ENCODE assay signal across 15 cellular contexts in genomic region chr12:121107681-121108080, GRCh38. TPM values are rescaled to one million over a fixed set of nuclear protein-coding genes. Genes with fewer than 3 reads are reported as not detected.
A peak's percentile ranks its signal among the peaks of the same experiment; 100 is the strongest.
DNase-seq lines count a peak whose midpoint lies in the region; ATAC-seq and TF ChIP-seq lines count a peak whose summit lies in the region.
"Had no signal": no experiment of that assay in that cellular context is flagged by ENCODE, and none has a peak within 500 bp of the region (broad histone marks: within the 10 kb centered on the region; RNA-seq: fewer than 3 reads in every experiment).

No MANE protein-coding gene starts in this region.

- H3K4ac ChIP-seq in trophoblast cell (ENCODE audit: low read depth, low read length), result no peak overlapping the region

- no peaks in the 10 kb centered on the region for H3K27me3 ChIP-seq in endodermal cell (ENCODE audit: control insufficient read depth, insufficient read depth, low read length, poor library complexity, severe bottlenecking)
- no peaks in the 10 kb centered on the region for H3K27me3 ChIP-seq in trophoblast cell (ENCODE audit: insufficient read depth, low read length)

- H3K4me1 ChIP-seq in endodermal cell (ENCODE audit: control insufficient read depth, insufficient read depth, low read length), result no peaks in the 10 kb centered on the region
- peaks cover 0 to 5% of the 10 kb centered on the region in 2 experiments for H3K4me1 ChIP-seq in trophoblast cell (ENCODE audit: control insufficient read depth in 1 of 2, insufficient read depth in 2 of 2, low read length in 2 of 2)
- H3K4me1 ChIP-seq: Caco-2 had no signal

- TF ChIP-seq CTCF in endodermal cell (conservative IDR thresholded peaks at IDR 0.05), result no peak

- no peak overlapping the region for H3K23ac ChIP-seq in trophoblast cell (ENCODE audit: low read length)

- H3K9ac ChIP-seq in endodermal cell (ENCODE audit: extremely low read depth, low read length, poor library complexity, severe bottlenecking), result no peak overlapping the region
- H3K9ac ChIP-seq in trophoblast cell (ENCODE audit: low read length), result no peak overlapping the region

- H2BK5ac ChIP-seq in trophoblast cell (ENCODE audit: low read depth, low read length, poor library complexity), result no peak overlapping the region

- H2AK5ac ChIP-seq in trophoblast cell (ENCODE audit: low read length), result no peak overlapping the region

- no peaks in the 10 kb centered on the region for H3K79me1 ChIP-seq in trophoblast cell (ENCODE audit: low read length)

- peak; percentile 70 for DNase-seq in EL
- DNase-seq in M059J (ENCODE audit: low read depth), result peak; percentile 78
- DNase-seq in endodermal cell, result peak; percentile 57
- peak; percentile 74 to 87 for DNase-seq in trophoblast cell
- no peak for DNase-seq in NCI-H1417 (lab: John Stamatoyannopoulos, UW)
- no peak for DNase-seq in DMS53 treated with DMSO at 0.1 percent for 48 hours (lab: John Stamatoyannopoulos, UW; ENCODE audit: unreplicated experiment)
- DNase-seq: Caco-2; GDM1; NCI-H1930; NCI-H446 treated with DMSO at 0.1 percent for 48 hours; NK-92 treated with Interleukin-12 subunit alpha and Interleukin-12 subunit beta, amount 100 ng/mL, for 24 hours; RPMI8226 had no signal

- H3K36me3 Mint-ChIP-seq in endodermal cell (ENCODE audit: low read depth), result no peaks in the 10 kb centered on the region

- H3K4me2 ChIP-seq in trophoblast cell (ENCODE audit: low read length), result no peak overlapping the region

- H4K12ac ChIP-seq in trophoblast cell (ENCODE audit: low read depth, low read length), result no peak overlapping the region

- no peak overlapping the region for H3K4me3 Mint-ChIP-seq in endodermal cell

- no peaks in the 10 kb centered on the region for H3K9me3 ChIP-seq in endodermal cell (ENCODE audit: control insufficient read depth, low read length)
- no peaks in the 10 kb centered on the region for H3K9me3 ChIP-seq in trophoblast cell (ENCODE audit: insufficient read depth, low read depth, low read length)
- H3K9me3 ChIP-seq: Caco-2 had no signal

- H3K79me2 ChIP-seq in trophoblast cell (ENCODE audit: control insufficient read depth, insufficient read depth, low read length, poor library complexity), result no peaks in the 10 kb centered on the region

- H4K8ac ChIP-seq in trophoblast cell (ENCODE audit: low read depth, low read length), result no peak overlapping the region

- no peak for ATAC-seq in GM18867 (IDR thresholded peaks at IDR 0.05; ENCODE audit: unreplicated experiment)
- ATAC-seq: GM12878 had no signal

- H2BK12ac ChIP-seq in trophoblast cell (ENCODE audit: low read length), result no peak overlapping the region

- no peak overlapping the region for H4K91ac ChIP-seq in trophoblast cell (ENCODE audit: low read depth, low read length)

- H3K27ac Mint-ChIP-seq in endodermal cell, result no peak overlapping the region

- H3K9me3 Mint-ChIP-seq in endodermal cell, result peaks cover 3% of the 10 kb centered on the region

- H2BK120ac ChIP-seq in trophoblast cell (ENCODE audit: insufficient read depth, low read length, poor library complexity), result no peak overlapping the region

- WGBS in endodermal cell (ENCODE audit: insufficient coverage in 1 of 2, insufficient read length in 1 of 2), 2 experiments, result 79 to 100% methylated on average over 1 to 3 of the region's 3 CpGs
- WGBS in trophoblast cell (ENCODE audit: extremely low coverage, insufficient coverage, insufficient read length), result no CpG with 5 or more reads among the region's 3 CpGs

- no peak overlapping the region for H2AFZ ChIP-seq in trophoblast cell (ENCODE audit: insufficient read depth, low read length, poor library complexity)

- H3K27ac ChIP-seq in endodermal cell (ENCODE audit: low read depth, low read length) (no peak overlapping the region), trophoblast cell (ENCODE audit: low read depth, low read length) (no peak overlapping the region)

- H3K4me1 Mint-ChIP-seq in endodermal cell, result no peaks in the 10 kb centered on the region

- no peak overlapping the region for H3K4me3 ChIP-seq in endodermal cell (ENCODE audit: low read length)
- no peak overlapping the region for H3K4me3 ChIP-seq in trophoblast cell (ENCODE audit: low read depth, low read length)
- H3K4me3 ChIP-seq: GM12878 had no signal

- H3K36me3 ChIP-seq in endodermal cell (ENCODE audit: control insufficient read depth, insufficient read depth, low read length) (no peaks in the 10 kb centered on the region), trophoblast cell (ENCODE audit: control insufficient read depth in 1 of 2, insufficient read depth in 2 of 2, low read length in 2 of 2) (no peaks in the 10 kb centered on the region)

- no peaks in the 10 kb centered on the region for H3K27me3 Mint-ChIP-seq in endodermal cell (ENCODE audit: insufficient read depth)

- no peak overlapping the region for H3K18ac ChIP-seq in trophoblast cell (ENCODE audit: low read length)

- no peak overlapping the region for H3K14ac ChIP-seq in trophoblast cell (ENCODE audit: low read length)

RNA-seq across cellular contexts. Expression of gene P2RX7, which starts 25.0 kb away (rescaled TPM):
- 2.8 and 6.1 TPM in 2 replicates for total RNA-seq in M059J (2014; rRNA removed; shearing (Covaris generic))
- total RNA-seq in endodermal cell, result under 1 TPM in 1 of 2 donors, not detected in 1; 0.18 TPM
- 0.64 TPM for polyA plus RNA-seq in endodermal cell (2013, experiment 1 of 2)
- 0.33 TPM for polyA plus RNA-seq in endodermal cell (2013, experiment 2 of 2)
- polyA plus RNA-seq in trophoblast cell (2013), result 0.01 TPM in 2 replicates
- total RNA-seq: Caco-2, HT-29 had no signal

Comparison
In these comparisons a context has a peak if more than half of its experiments do, and no peak if none do; other contexts are left out.
1. DNase-seq: peak in EL (single experiment), M059J (single experiment), endodermal cell (single experiment) and trophoblast cell (2 of 2); none in NCI-H1417 (0 of 3) and DMS53 treated with DMSO at 0.1 percent for 48 hours (single experiment).